Comparison of ENCODE assay signal across 30 cellular contexts in genomic region chr9:126173929-126174328, GRCh38.
"Had no signal": no experiment of that assay in that cellular context is flagged by ENCODE, and none has a peak within 500 bp of the region (broad histone marks: within the 10 kb centered on the region; RNA-seq: fewer than 3 reads in every experiment).

No MANE protein-coding gene starts in this region.

- H3K36me3 Mint-ChIP-seq: activated naive CD4-positive, alpha-beta T cell treated with anti-CD3 and anti-CD28 coated beads, Interleukin-2, amount 50 U/mL, for 24 hours; activated naive CD8-positive, alpha-beta T cell treated with anti-CD3 and anti-CD28 coated beads for 36 hours had no signal

- H3K4me3 Mint-ChIP-seq: activated B cell treated with CpG ODN at 0.5 μM for 24 hours; activated CD8-positive, alpha-beta T cell treated with anti-CD3 and anti-CD28 coated beads for 36 hours; activated naive CD4-positive, alpha-beta T cell treated with anti-CD3 and anti-CD28 coated beads for 36 hours; activated naive CD4-positive, alpha-beta T cell treated with anti-CD3 and anti-CD28 coated beads, Interleukin-2, amount 50 U/mL, for 24 hours; activated naive CD8-positive, alpha-beta T cell treated with anti-CD3 and anti-CD28 coated beads for 36 hours; activated naive CD8-positive, alpha-beta T cell treated with anti-CD3 and anti-CD28 coated beads, Interleukin-2, amount 50 U/mL, for 24 hours; activated T-helper 1 cell treated with anti-CD3 and anti-CD28 coated beads, Interleukin-12 subunit alpha, Interleukin-12 subunit beta, Interleukin-2, Interleukin-4 antibody, amounts not matched to agents 30 ng/mL and 10 ng/mL and 1 ng/mL, durations not matched to agents 14 hours and 24 hours and 36 hours; T-helper 17 cell; T-helper 2 cell treated with Interferon-gamma antibody and Interleukin-4, amounts not matched to agents 5 μg/mL and 100 μg/mL, for 36 hours had no signal

- H3K9me3 ChIP-seq: adrenal gland, body of pancreas, colonic mucosa had no signal

- H3K27me3 ChIP-seq: body of pancreas, colonic mucosa had no signal

- H3K36me3 ChIP-seq: adrenal gland, colonic mucosa, WERI-Rb-1 had no signal

- H3K27ac Mint-ChIP-seq: activated B cell treated with CpG ODN at 0.5 μM for 24 hours; activated CD8-positive, alpha-beta T cell treated with anti-CD3 and anti-CD28 coated beads for 36 hours; activated naive CD4-positive, alpha-beta T cell treated with anti-CD3 and anti-CD28 coated beads for 36 hours; activated naive CD4-positive, alpha-beta T cell treated with anti-CD3 and anti-CD28 coated beads, Interleukin-2, amount 50 U/mL, for 24 hours; activated naive CD8-positive, alpha-beta T cell treated with anti-CD3 and anti-CD28 coated beads for 36 hours; activated naive CD8-positive, alpha-beta T cell treated with anti-CD3 and anti-CD28 coated beads, Interleukin-2, amount 50 U/mL, for 24 hours; activated T-helper 1 cell treated with anti-CD3 and anti-CD28 coated beads, Interleukin-12 subunit alpha, Interleukin-12 subunit beta, Interleukin-2, Interleukin-4 antibody, amounts not matched to agents 30 ng/mL and 10 ng/mL and 1 ng/mL, durations not matched to agents 14 hours and 24 hours and 36 hours; activated T-helper 2 cell treated with anti-CD3 and anti-CD28 coated beads, Interferon-gamma antibody, Interleukin-2, Interleukin-4, amounts not matched to agents 10 μg/mL and 5 μg/mL and 100 μg/mL, durations not matched to agents 14 hours and 24 hours and 36 hours; T-helper 17 cell; T-helper 2 cell treated with Interferon-gamma antibody and Interleukin-4, amounts not matched to agents 5 μg/mL and 100 μg/mL, for 36 hours had no signal

- ATAC-seq: activated CD4-positive, CD25-positive, alpha-beta regulatory T cell treated with anti-CD3 and anti-CD28 coated beads, Interleukin-2, amount 50 U/mL, for 24 hours; activated CD8-positive, alpha-beta T cell treated with anti-CD3 and anti-CD28 coated beads for 36 hours; activated naive CD8-positive, alpha-beta T cell treated with anti-CD3 and anti-CD28 coated beads, Interleukin-2, amount 50 U/mL, for 24 hours; body of pancreas; T-helper 17 cell had no signal

- H3K4me1 ChIP-seq: adrenal gland, body of pancreas, colonic mucosa had no signal

- H3K4me3 ChIP-seq: adrenal gland, body of pancreas, colonic mucosa had no signal

- DNase-seq: activated B cell treated with CpG ODN at 0.5 μM for 24 hours; activated CD4-positive, alpha-beta T cell treated with anti-CD3 and anti-CD28 coated beads for 48 hours; activated CD4-positive, alpha-beta T cell treated with anti-CD3 and anti-CD28 coated beads, Interleukin-2, amount 50 U/mL, for 1 hour; activated CD4-positive, alpha-beta T cell treated with anti-CD3 and anti-CD28 coated beads, Interleukin-2, amount 50 U/mL, for 48 hours; activated CD8-positive, alpha-beta T cell treated with anti-CD3 and anti-CD28 coated beads for 36 hours; activated effector memory CD4-positive, alpha-beta T cell treated with anti-CD3 and anti-CD28 coated beads, Interleukin-2, amount 50 U/mL, for 16 hours; activated naive CD4-positive, alpha-beta T cell treated with anti-CD3 and anti-CD28 coated beads for 36 hours; activated naive CD8-positive, alpha-beta T cell treated with anti-CD3 and anti-CD28 coated beads for 36 hours; activated naive CD8-positive, alpha-beta T cell treated with anti-CD3 and anti-CD28 coated beads, Interleukin-2, amount 50 U/mL, for 24 hours; activated T-cell treated with anti-CD3 and anti-CD28 coated beads, Interleukin-2, amount 50 U/mL, for 1 hour; activated T-cell treated with anti-CD3 and anti-CD28 coated beads, Interleukin-2, amount 50 U/mL, for 48 hours; amygdala; aorta; body of pancreas; central memory CD4-positive, alpha-beta T cell; cerebellar nuclear complex; colonic mucosa; effector CD8-positive, alpha-beta T cell; foreskin fibroblast; T-helper 1 cell; T-helper 17 cell; T1000; WERI-Rb-1 had no signal

- H3K27ac ChIP-seq: adrenal gland, body of pancreas, colonic mucosa, epithelial cell of prostate, WERI-Rb-1 had no signal

- H3K4me1 Mint-ChIP-seq: activated B cell treated with CpG ODN at 0.5 μM for 24 hours; activated naive CD4-positive, alpha-beta T cell treated with anti-CD3 and anti-CD28 coated beads, Interleukin-2, amount 50 U/mL, for 24 hours; activated naive CD8-positive, alpha-beta T cell treated with anti-CD3 and anti-CD28 coated beads for 36 hours; activated naive CD8-positive, alpha-beta T cell treated with anti-CD3 and anti-CD28 coated beads, Interleukin-2, amount 50 U/mL, for 24 hours; T-helper 17 cell had no signal

- H3K9me3 Mint-ChIP-seq: activated naive CD8-positive, alpha-beta T cell treated with anti-CD3 and anti-CD28 coated beads, Interleukin-2, amount 50 U/mL, for 24 hours; activated T-helper 1 cell treated with anti-CD3 and anti-CD28 coated beads, Interleukin-12 subunit alpha, Interleukin-12 subunit beta, Interleukin-2, Interleukin-4 antibody, amounts not matched to agents 30 ng/mL and 10 ng/mL and 1 ng/mL, durations not matched to agents 14 hours and 24 hours and 36 hours; activated T-helper 2 cell treated with anti-CD3 and anti-CD28 coated beads, Interferon-gamma antibody, Interleukin-2, Interleukin-4, amounts not matched to agents 10 μg/mL and 5 μg/mL and 100 μg/mL, durations not matched to agents 14 hours and 24 hours and 36 hours; T-helper 2 cell treated with Interferon-gamma antibody and Interleukin-4, amounts not matched to agents 5 μg/mL and 100 μg/mL, for 36 hours had no signal
